In the genomic region with DNA sequence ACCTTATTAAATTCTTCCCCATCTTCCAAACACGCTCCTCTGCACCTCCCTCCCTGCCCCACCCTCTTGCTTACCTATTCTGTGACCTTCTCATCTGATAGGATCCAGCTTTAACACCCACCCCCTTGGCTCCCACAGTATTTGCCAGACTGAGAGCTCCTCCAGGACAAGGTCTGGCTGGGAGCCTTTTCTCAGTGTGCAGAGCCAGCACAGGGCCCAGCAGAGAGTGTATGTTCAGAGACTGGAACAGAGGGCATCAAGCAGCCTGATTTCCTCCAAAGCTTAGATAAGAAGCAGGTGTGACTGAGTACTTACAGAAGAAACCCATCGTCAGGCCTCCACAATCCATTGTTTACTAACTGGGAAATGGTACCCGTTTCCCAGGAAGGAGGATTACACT, we compare ENCODE assay signal across 25 cellular contexts. TPM values are rescaled to one million over a fixed set of nuclear protein-coding genes. Genes with fewer than 3 reads are reported as not detected.
"Had no signal": no experiment of that assay in that cellular context is flagged by ENCODE, and none has a peak within 500 bp of the region (broad histone marks: within the 10 kb centered on the region; RNA-seq: fewer than 3 reads in every experiment).

No MANE protein-coding gene starts in this region.

- DNase-seq: cerebellar nuclear complex; colonic mucosa; effector CD4-positive, alpha-beta T cell; endodermal cell; erythroblast; foreskin melanocyte; head of caudate nucleus; hippocampal formation; mesendoderm; naive thymus-derived CD8-positive, alpha-beta T cell; right cardiac atrium; small intestine; stimulated activated CD4-positive, alpha-beta T cell treated with anti-CD3 and anti-CD28 coated beads, Interleukin-2, amount 100 ng/mL, for 48 hours; stimulated activated CD8-positive, alpha-beta memory T cell treated with anti-CD3 and anti-CD28 coated beads, Interleukin-4, amount 100 ng/mL, for 48 hours; stimulated activated naive CD8-positive, alpha-beta T cell treated with anti-CD3 and anti-CD28 coated beads, Interleukin-15, Interleukin-2, amounts not matched to agents 100 U/mL and 50 U/mL, for 24 hours; testis; transverse colon had no signal

- ATAC-seq: naive thymus-derived CD8-positive, alpha-beta T cell had no signal

RNA-seq across cellular contexts. Expression of a gene that starts 26.7 kb away (rescaled TPM):
- total RNA-seq: osteoblast had no signal

RNA-seq across cellular contexts. Expression of a gene that starts 42.4 kb away (rescaled TPM):
- total RNA-seq: cardiac muscle cell; dermis microvascular lymphatic vessel endothelial cell; endothelial cell of umbilical vein; liver; lung microvascular endothelial cell; mononuclear cell; naive thymus-derived CD8-positive, alpha-beta T cell; pulmonary artery endothelial cell; right cardiac atrium had no signal
